11 cellular contexts compared by ENCODE assay signal in the genomic region with DNA sequence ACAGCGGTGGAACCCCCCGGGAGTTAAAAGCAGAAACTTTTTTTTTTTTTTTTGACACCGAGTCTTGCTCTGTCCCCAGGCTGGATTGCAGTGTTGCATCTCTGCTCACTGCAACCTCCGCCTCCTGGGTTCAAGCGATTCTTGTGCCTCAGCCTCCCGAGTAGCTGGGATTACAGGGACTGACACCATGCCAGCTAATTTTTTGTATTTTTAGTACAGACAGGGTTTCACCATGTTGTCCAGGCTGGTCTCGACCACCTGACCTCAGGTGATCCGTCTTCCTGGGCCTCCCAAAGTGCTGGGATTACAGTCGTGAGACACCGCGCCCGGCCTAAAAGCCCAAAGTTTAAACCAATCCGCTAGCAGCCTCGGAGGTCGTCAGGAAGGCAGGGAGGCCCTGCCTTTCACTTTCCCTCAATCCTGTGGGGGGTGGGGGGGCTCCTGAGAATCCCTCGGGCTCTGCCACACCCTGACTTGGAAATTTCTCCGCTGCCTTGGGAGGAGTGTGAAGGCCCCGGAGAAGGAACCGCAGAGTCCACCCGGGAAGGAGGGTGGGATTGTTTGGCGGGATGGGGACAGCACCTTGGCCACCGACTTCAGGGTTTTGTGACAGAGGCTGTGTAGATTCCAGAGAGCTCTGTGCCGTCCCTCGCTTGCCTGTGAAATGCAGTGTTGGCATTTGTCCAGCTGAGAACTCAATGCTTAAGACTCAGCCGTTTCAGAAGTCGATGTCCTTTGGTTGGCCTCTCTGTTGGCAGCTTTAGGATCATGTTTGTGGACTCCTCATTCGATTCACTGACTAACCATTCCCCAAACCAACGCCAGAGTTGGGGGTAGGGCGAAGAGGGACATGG. TPM values are rescaled to one million over a fixed set of nuclear protein-coding genes. Genes with fewer than 3 reads are reported as not detected.
DNase-seq lines count a peak whose midpoint lies in the region; ATAC-seq and TF ChIP-seq lines count a peak whose summit lies in the region.
"Had no signal": no experiment of that assay in that cellular context is flagged by ENCODE, and none has a peak within 500 bp of the region (broad histone marks: within the 10 kb centered on the region; RNA-seq: fewer than 3 reads in every experiment).

No MANE protein-coding gene starts in this region.

- peaks cover 11% of the 10 kb centered on the region for H3K36me3 Mint-ChIP-seq in endodermal cell (ENCODE audit: low read depth)

- ATAC-seq in HG02970 (IDR thresholded peaks at IDR 0.05; ENCODE audit: low FRiP score, unreplicated experiment): no peak

- H3K4me3 ChIP-seq in LNCaP clone FGC (ENCODE audit: low read depth, low read length) (peak overlapping the region; percentile 86), endodermal cell (ENCODE audit: low read length) (peak overlapping the region; percentile 81), mucosa of rectum (ENCODE audit: low read length in 2 of 2) (peak overlapping the region; percentile 64 to 72)

- H3K9me3 ChIP-seq in endodermal cell (ENCODE audit: control insufficient read depth, low read length) (no peaks in the 10 kb centered on the region), mucosa of rectum (ENCODE audit: control insufficient read depth in 2 of 2, low read length in 2 of 2) (no peaks in the 10 kb centered on the region)

- 47 to 54% methylated on average over 16 to 29 of the region's 29 CpGs for WGBS in endodermal cell (ENCODE audit: insufficient coverage in 1 of 2, insufficient read length in 1 of 2), 2 experiments

- no peaks in the 10 kb centered on the region for H3K36me3 ChIP-seq in endodermal cell (ENCODE audit: control insufficient read depth, insufficient read depth, low read length)
- H3K36me3 ChIP-seq in mucosa of rectum (ENCODE audit: control insufficient read depth in 2 of 2, insufficient read depth in 2 of 2, low read length in 2 of 2): no peaks in the 10 kb centered on the region

- H3K4me3 Mint-ChIP-seq in endodermal cell: peak overlapping the region; percentile 76

- peaks cover 5% of the 10 kb centered on the region for H3K4me1 ChIP-seq in endodermal cell (ENCODE audit: control insufficient read depth, insufficient read depth, low read length)
- peaks cover 28 to 36% of the 10 kb centered on the region in 2 donors for H3K4me1 ChIP-seq in mucosa of rectum (ENCODE audit: control insufficient read depth in 2 of 2, insufficient read depth in 2 of 2, low read length in 2 of 2)

- TF ChIP-seq CTCF in AG09319 (IDR thresholded peaks at IDR 0.05; ENCODE audit: low read depth, low read length): no peak
- no peak for TF ChIP-seq CTCF in LNCaP clone FGC (IDR thresholded peaks at IDR 0.05; ENCODE audit: control insufficient read depth, extremely low read depth, insufficient read depth)
- TF ChIP-seq CTCF in endodermal cell (conservative IDR thresholded peaks at IDR 0.05): no peak

- H3K27ac ChIP-seq in endodermal cell (ENCODE audit: low read depth, low read length): no peak overlapping the region
- peak overlapping the region; percentile 65 to 75 for H3K27ac ChIP-seq in mucosa of rectum (ENCODE audit: low read depth in 2 of 2, low read length in 2 of 2)

- H3K4me1 Mint-ChIP-seq in endodermal cell: peaks cover 23% of the 10 kb centered on the region

- peak overlapping the region; percentile 70 for H3K27ac Mint-ChIP-seq in endodermal cell

- H3K9ac ChIP-seq in endodermal cell (ENCODE audit: extremely low read depth, low read length, poor library complexity, severe bottlenecking) (peak overlapping the region; percentile 51), mucosa of rectum (ENCODE audit: low read depth in 1 of 2, low read length in 2 of 2) (peak overlapping the region; percentile 47 to 84)

- H3K27me3 ChIP-seq in endodermal cell (ENCODE audit: control insufficient read depth, insufficient read depth, low read length, poor library complexity, severe bottlenecking) (peaks cover 13% of the 10 kb centered on the region), mucosa of rectum (ENCODE audit: control insufficient read depth in 2 of 2, insufficient read depth in 2 of 2, low read length in 2 of 2) (peaks cover 0 to 2% of the 10 kb centered on the region in 2 donors)

- peaks cover 6% of the 10 kb centered on the region for H3K9me3 Mint-ChIP-seq in endodermal cell

- DNase-seq in AG09319 (ENCODE audit: extremely low read depth, low read depth) (peak; percentile 18), LNCaP clone FGC (ENCODE audit: low read depth) (peak; percentile 46), endodermal cell (peak; percentile 69), activated gamma-delta T cell treated with Interleukin-2 at 50 U/mL for 16 hours (no peak), GOT3 (lab: John Stamatoyannopoulos, UW) (no peak), NCI-H510A treated with DMSO at 0.1 percent for 48 hours (lab: John Stamatoyannopoulos, UW) (no peak)
- DNase-seq: activated CD8-positive, alpha-beta memory T cell treated with anti-CD3 and anti-CD28 coated beads, Interleukin-2, amount 50 U/mL, for 4 hours; mesenchymal stem cell; NCI-H524 had no signal

- no peaks in the 10 kb centered on the region for H3K27me3 Mint-ChIP-seq in endodermal cell (ENCODE audit: insufficient read depth)

RNA-seq across cellular contexts. Expression of a gene that starts 1.0 kb away (rescaled TPM):
- total RNA-seq in endodermal cell: 10 to 100 TPM; 45.2 to 51.3 TPM
- polyA plus RNA-seq in endodermal cell (2013, experiment 1 of 2): 9.3 TPM
- 4.3 TPM for polyA plus RNA-seq in endodermal cell (2013, experiment 2 of 2)

RNA-seq across cellular contexts. Expression of a gene that starts 51.4 kb away (rescaled TPM):
- 10 to 100 TPM; 32.0 to 37.2 TPM for total RNA-seq in endodermal cell
- polyA plus RNA-seq in endodermal cell (2013, experiment 1 of 2): 13.0 TPM
- 12.3 TPM for polyA plus RNA-seq in endodermal cell (2013, experiment 2 of 2)

Comparison
In these comparisons a context has a peak if more than half of its experiments do, and no peak if none do; other contexts are left out.
1. DNase-seq: peak in AG09319 (single experiment), LNCaP clone FGC (single experiment) and endodermal cell (single experiment); none in activated gamma-delta T cell treated with Interleukin-2 at 50 U/mL for 16 hours (single experiment), GOT3 (single experiment) and NCI-H510A treated with DMSO at 0.1 percent for 48 hours (single experiment).
2. Peak in every context shown above with its lines, with median percentiles within 50 percentile points of each other: H3K4me3 ChIP-seq.